Comparison of ENCODE assay signal across 13 cellular contexts in genomic region chr5:124365491-124365890, GRCh38.
A peak's percentile ranks its signal among the peaks of the same experiment; 100 is the strongest.
DNase-seq lines count a peak whose midpoint lies in the region; ATAC-seq, FAIRE-seq and TF ChIP-seq lines count a peak whose summit lies in the region.
"Had no signal": no experiment of that assay in that cellular context is flagged by ENCODE, and none has a peak within 500 bp of the region (broad histone marks: within the 10 kb centered on the region; RNA-seq: fewer than 3 reads in every experiment).

No MANE protein-coding gene starts in this region.

- no peak overlapping the region for H3K4ac ChIP-seq in H9 (ENCODE audit: low read depth, low read length)

- no peak overlapping the region for H4K5ac ChIP-seq in H9 (ENCODE audit: insufficient read length, low read depth, low read length)

- no CpG with 5 or more reads among the region's 3 CpGs for WGBS in H9 (ENCODE audit: extremely low coverage, insufficient read length, low lambda C conversion rate)

- no peak overlapping the region for H3T11ph ChIP-seq in H9 (ENCODE audit: low read length)

- no peak overlapping the region for H3K27ac Mint-ChIP-seq in H9
- H3K27ac Mint-ChIP-seq in nephron progenitor cell, result no peak overlapping the region
- H3K27ac Mint-ChIP-seq: activated CD4-positive, alpha-beta T cell treated with anti-CD3 and anti-CD28 coated beads, Interleukin-2, amount 10 ng/mL, durations not matched to agents 7 days and 5 days; activated naive CD4-positive, alpha-beta T cell treated with anti-CD3 and anti-CD28 coated beads for 36 hours; B cell; dendritic cell treated with granulocyte-macrophage colony-stimulating factor and Interleukin-4, amounts not matched to agents 40 ng/mL and 50 ng/mL, for 4 days; naive B cell had no signal

- no peak overlapping the region for H3K27ac ChIP-seq in H9 (ENCODE audit: insufficient read length, low read depth, low read length)

- no peak overlapping the region for H2AFZ ChIP-seq in H9 (ENCODE audit: low read length)

- no peak overlapping the region for H4K91ac ChIP-seq in H9 (ENCODE audit: insufficient read length, low read depth, low read length)

- no peak for TF ChIP-seq CTCF in H9 (conservative IDR thresholded peaks at IDR 0.05)
- no peak for TF ChIP-seq CTCF in nephron progenitor cell (IDR thresholded peaks at IDR 0.05)

- ATAC-seq in GM21390 (IDR thresholded peaks at IDR 0.05; ENCODE audit: unreplicated experiment), result no peak

- no peaks in the 10 kb centered on the region for H3K27me3 ChIP-seq in H9 (ENCODE audit: insufficient read depth, low read length)

- no peak overlapping the region for H3K23ac ChIP-seq in H9 (ENCODE audit: insufficient read length, low read depth, low read length)

- no peaks in the 10 kb centered on the region for H3K79me1 ChIP-seq in H9 (ENCODE audit: insufficient read depth, low read depth, low read length, poor library complexity, severe bottlenecking)

- H3K79me2 ChIP-seq in H9 (ENCODE audit: insufficient read depth, low read length), result no peaks in the 10 kb centered on the region

- H3K27me3 Mint-ChIP-seq in H9 (ENCODE audit: low read depth) (no peaks in the 10 kb centered on the region; the same call in 1 of the 2 replicates), nephron progenitor cell (ENCODE audit: low read depth, poor library complexity) (no peaks in the 10 kb centered on the region)
- H3K27me3 Mint-ChIP-seq: activated CD4-positive, alpha-beta T cell treated with anti-CD3 and anti-CD28 coated beads, Interleukin-2, amount 10 ng/mL, durations not matched to agents 7 days and 5 days; B cell; dendritic cell treated with granulocyte-macrophage colony-stimulating factor and Interleukin-4, amounts not matched to agents 40 ng/mL and 50 ng/mL, for 4 days; naive B cell had no signal

- no peak for DNase-seq in H9
- DNase-seq in NCI-H187 treated with DMSO at 0.1 percent for 48 hours (lab: John Stamatoyannopoulos, UW), result peak; percentile 13
- DNase-seq in NCI-H748 treated with DMSO at 0.1 percent for 48 hours (lab: John Stamatoyannopoulos, UW), result peak; percentile 90
- DNase-seq in nephron progenitor cell, result peak; percentile 8
- no peak for DNase-seq in activated naive CD4-positive, alpha-beta T cell (lab: John Stamatoyannopoulos, UW)
- DNase-seq in HTR-8/SVneo (ENCODE audit: insufficient read length, low spot score), result no peak
- DNase-seq: activated CD4-positive, alpha-beta T cell treated with anti-CD3 and anti-CD28 coated beads, Interleukin-2, amount 10 ng/mL, durations not matched to agents 7 days and 5 days; activated naive CD4-positive, alpha-beta T cell treated with anti-CD3 and anti-CD28 coated beads for 36 hours; naive B cell; SK-N-SH had no signal

- no peaks in the 10 kb centered on the region for H3K23me2 ChIP-seq in H9 (ENCODE audit: insufficient read length, low read depth, low read length, poor library complexity, severe bottlenecking)

- no peaks in the 10 kb centered on the region for H3K9me3 ChIP-seq in H9 (ENCODE audit: control insufficient read depth, low read depth, low read length)
- H3K9me3 ChIP-seq: SK-N-SH had no signal

- no peak overlapping the region for H2BK15ac ChIP-seq in H9 (ENCODE audit: low read depth, low read length)

- H3K4me1 Mint-ChIP-seq in H9 (no peaks in the 10 kb centered on the region), nephron progenitor cell (peaks cover 14% of the 10 kb centered on the region)
- H3K4me1 Mint-ChIP-seq: activated CD4-positive, alpha-beta T cell treated with anti-CD3 and anti-CD28 coated beads, Interleukin-2, amount 10 ng/mL, durations not matched to agents 7 days and 5 days; B cell; naive B cell had no signal

- no peak overlapping the region for H3K4me3 Mint-ChIP-seq in H9
- H3K4me3 Mint-ChIP-seq in nephron progenitor cell, result no peak overlapping the region
- H3K4me3 Mint-ChIP-seq: activated CD4-positive, alpha-beta T cell treated with anti-CD3 and anti-CD28 coated beads, Interleukin-2, amount 10 ng/mL, durations not matched to agents 7 days and 5 days; activated naive CD4-positive, alpha-beta T cell treated with anti-CD3 and anti-CD28 coated beads for 36 hours; B cell; dendritic cell treated with granulocyte-macrophage colony-stimulating factor and Interleukin-4, amounts not matched to agents 40 ng/mL and 50 ng/mL, for 4 days; naive B cell had no signal

- H2BK20ac ChIP-seq in H9 (ENCODE audit: low read depth, low read length, poor library complexity, severe bottlenecking), result no peak overlapping the region

- no peak overlapping the region for H2BK12ac ChIP-seq in H9 (ENCODE audit: insufficient read length, low read depth, low read length)

- H3K9me3 Mint-ChIP-seq in H9 (peaks cover 18 to 26% of the 10 kb centered on the region in 2 experiments), nephron progenitor cell (peaks cover 54% of the 10 kb centered on the region)
- H3K9me3 Mint-ChIP-seq: activated CD4-positive, alpha-beta T cell treated with anti-CD3 and anti-CD28 coated beads, Interleukin-2, amount 10 ng/mL, durations not matched to agents 7 days and 5 days had no signal

- H2BK5ac ChIP-seq in H9 (ENCODE audit: insufficient read length, low read length), result no peak overlapping the region

- H3K4me2 ChIP-seq in H9 (ENCODE audit: insufficient read depth, insufficient read length, low read length), result no peak overlapping the region
- H3K4me2 ChIP-seq: SK-N-SH had no signal

- H4K8ac ChIP-seq in H9 (replicated peaks; ENCODE audit: insufficient read length, low read depth, low read length), result no peak overlapping the region

- H2AK5ac ChIP-seq in H9 (ENCODE audit: insufficient read length, low read length), result no peak overlapping the region

- H3K14ac ChIP-seq in H9 (ENCODE audit: insufficient read depth, low read length), result peak overlapping the region; percentile 63; the same call in 1 of the 2 replicates

- H3K18ac ChIP-seq in H9 (ENCODE audit: insufficient read length, low read depth, low read length), result no peak overlapping the region

- FAIRE-seq in HTR-8/SVneo (lab: Jason Lieb, UNC), result no peak

- H3K36me3 Mint-ChIP-seq in H9 (ENCODE audit: insufficient read depth in 1 of 3, low read depth in 3 of 3) (peaks cover 6 to 12% (median 9%) of the 10 kb centered on the region in 3 experiments; a peak in 6 of 7 replicates), nephron progenitor cell (ENCODE audit: low read depth) (peaks cover 36% of the 10 kb centered on the region)
- H3K36me3 Mint-ChIP-seq: naive B cell had no signal

- no peak overlapping the region for H2BK120ac ChIP-seq in H9 (ENCODE audit: low read depth, low read length, poor library complexity, severe bottlenecking)

- H4K20me1 ChIP-seq in H9 (ENCODE audit: control insufficient read depth, insufficient read depth, insufficient read length), result no peaks in the 10 kb centered on the region

- no peaks in the 10 kb centered on the region for H3K4me1 ChIP-seq in H9 (ENCODE audit: insufficient read depth, low read length)

- no peak overlapping the region for H3K9ac ChIP-seq in H9 (ENCODE audit: extremely low read depth, insufficient read length, low read length)
- H3K9ac ChIP-seq: SK-N-SH had no signal

- H3K56ac ChIP-seq in H9 (ENCODE audit: insufficient read length, low read depth, low read length), result no peak overlapping the region

Comparison
In these comparisons a context has a peak if more than half of its experiments do, and no peak if none do; other contexts are left out.
1. DNase-seq: peak in NCI-H187 treated with DMSO at 0.1 percent for 48 hours (single experiment), NCI-H748 treated with DMSO at 0.1 percent for 48 hours (single experiment) and nephron progenitor cell (single experiment); none in H9 (single experiment), activated naive CD4-positive, alpha-beta T cell (0 of 4) and HTR-8/SVneo (single experiment).